ENCODE assay signal across 9 cellular contexts in genomic region chr14:61145903-61146411, GRCh38.
A peak's percentile ranks its signal among the peaks of the same experiment; 100 is the strongest.
DNase-seq lines count a peak whose midpoint lies in the region; ATAC-seq and TF ChIP-seq lines count a peak whose summit lies in the region.
"Had no signal": no experiment of that assay in that cellular context is flagged by ENCODE, and none has a peak within 500 bp of the region (broad histone marks: within the 10 kb centered on the region; RNA-seq: fewer than 3 reads in every experiment).

No MANE protein-coding gene starts in this region.

- POLR2A ChIA-PET in HEK293T (lab: Yijun Ruan, JAX), result no interaction called here

- H3K4me1 ChIP-seq in SJCRH30, result peaks cover 54% of the 10 kb centered on the region
- peaks cover 35 to 63% (median 41%) of the 10 kb centered on the region in 3 donors for H3K4me1 ChIP-seq in skeletal muscle tissue (ENCODE audit: control insufficient read depth in 3 of 3, insufficient read depth in 3 of 3, low read length in 3 of 3)
- H3K4me1 ChIP-seq in endodermal cell (ENCODE audit: control insufficient read depth, insufficient read depth, low read length), result no peaks in the 10 kb centered on the region

- peak; percentile 76 for DNase-seq in HCEC 1CT
- peak; percentile 56 to 67 for DNase-seq in SJCRH30
- peak; percentile 40 for DNase-seq in fibroblast of villous mesenchyme (ENCODE audit: low read depth)
- DNase-seq in endodermal cell, result no peak
- no peak for DNase-seq in HEK293T (ENCODE audit: extremely low spot score)
- no peak for DNase-seq in UCSD-AML1 (lab: John Stamatoyannopoulos, UW; ENCODE audit: unreplicated experiment)
- DNase-seq: stimulated activated naive CD8-positive, alpha-beta T cell treated with anti-CD3 and anti-CD28 coated beads, Interleukin-15, amount 100 ng/mL, for 72 hours had no signal

- H3K9me3 Mint-ChIP-seq in endodermal cell, result peaks cover 45% of the 10 kb centered on the region

- H3K27me3 ChIP-seq in SJCRH30 (no peaks in the 10 kb centered on the region), skeletal muscle tissue (ENCODE audit: control insufficient read depth in 3 of 3, insufficient read depth in 3 of 3, low read length in 3 of 3) (no peaks in the 10 kb centered on the region), endodermal cell (ENCODE audit: control insufficient read depth, insufficient read depth, low read length, poor library complexity, severe bottlenecking) (no peaks in the 10 kb centered on the region)

- no peaks in the 10 kb centered on the region for H3K27me3 Mint-ChIP-seq in endodermal cell (ENCODE audit: insufficient read depth)

- CTCF ChIA-PET in HEK293T (lab: Yijun Ruan, JAX), result interaction anchor here (1.1 kb wide), 1 partner anchor 13 kb away, joined by 3 read pairs; no protein-coding TSS in a partner anchor

- peak overlapping the region; percentile 100 for H3K27ac ChIP-seq in SJCRH30
- peak overlapping the region; percentile 95 for H3K27ac ChIP-seq in skeletal muscle tissue (ENCODE audit: low read depth, low read length)
- no peak overlapping the region for H3K27ac ChIP-seq in endodermal cell (ENCODE audit: low read depth, low read length)

- TF ChIP-seq CTCF in fibroblast of villous mesenchyme (IDR thresholded peaks at IDR 0.05; ENCODE audit: insufficient read depth, low read depth, low read length) (no peak), endodermal cell (conservative IDR thresholded peaks at IDR 0.05) (no peak)

- no peaks in the 10 kb centered on the region for H3K4me1 Mint-ChIP-seq in endodermal cell
- H3K4me1 Mint-ChIP-seq: stimulated activated naive CD8-positive, alpha-beta T cell treated with anti-CD3 and anti-CD28 coated beads, Interleukin-15, amount 100 ng/mL, for 72 hours had no signal

- no peaks in the 10 kb centered on the region for H3K36me3 ChIP-seq in SJCRH30
- H3K36me3 ChIP-seq in skeletal muscle tissue (ENCODE audit: control insufficient read depth in 3 of 3, insufficient read depth in 3 of 3, low read length in 3 of 3), result no peaks in the 10 kb centered on the region
- H3K36me3 ChIP-seq in endodermal cell (ENCODE audit: control insufficient read depth, insufficient read depth, low read length), result no peaks in the 10 kb centered on the region

- ATAC-seq in HG02973 (IDR thresholded peaks at IDR 0.05; ENCODE audit: unreplicated experiment), result no peak
- ATAC-seq: stimulated activated naive CD8-positive, alpha-beta T cell treated with anti-CD3 and anti-CD28 coated beads, Interleukin-15, amount 100 ng/mL, for 72 hours had no signal

- H3K9me3 ChIP-seq in SJCRH30 (replicated peaks), result peaks cover 11% of the 10 kb centered on the region
- H3K9me3 ChIP-seq in skeletal muscle tissue (ENCODE audit: control insufficient read depth in 3 of 3, low read length in 3 of 3), result no peaks in the 10 kb centered on the region
- H3K9me3 ChIP-seq in endodermal cell (ENCODE audit: control insufficient read depth, low read length), result peaks cover 40% of the 10 kb centered on the region

- H3K9ac ChIP-seq in skeletal muscle tissue (ENCODE audit: low read depth in 1 of 3, low read length in 3 of 3) (peak overlapping the region; percentile 39 to 77 (median 71)), endodermal cell (ENCODE audit: extremely low read depth, low read length, poor library complexity, severe bottlenecking) (no peak overlapping the region)

- no peak overlapping the region for H3K4me3 Mint-ChIP-seq in endodermal cell
- H3K4me3 Mint-ChIP-seq: stimulated activated naive CD8-positive, alpha-beta T cell treated with anti-CD3 and anti-CD28 coated beads, Interleukin-15, amount 100 ng/mL, for 72 hours had no signal

- WGBS in endodermal cell (ENCODE audit: insufficient coverage in 1 of 2, insufficient read length in 1 of 2), 2 experiments, result 75 to 76% methylated on average over 5 to 6 of the region's 6 CpGs

- H3K27ac Mint-ChIP-seq in endodermal cell, result no peak overlapping the region
- H3K27ac Mint-ChIP-seq: stimulated activated naive CD8-positive, alpha-beta T cell treated with anti-CD3 and anti-CD28 coated beads, Interleukin-15, amount 100 ng/mL, for 72 hours had no signal

- peaks cover 11% of the 10 kb centered on the region for H3K36me3 Mint-ChIP-seq in endodermal cell (ENCODE audit: low read depth)

- no peak overlapping the region for H3K4me3 ChIP-seq in SJCRH30
- H3K4me3 ChIP-seq in fibroblast of villous mesenchyme (ENCODE audit: low read depth, low read length), result no peak overlapping the region
- peak overlapping the region in 2 of 3 donors; percentile 24 to 35 for H3K4me3 ChIP-seq in skeletal muscle tissue (ENCODE audit: low read length in 3 of 3)
- no peak overlapping the region for H3K4me3 ChIP-seq in endodermal cell (ENCODE audit: low read length)

TF ChIP-seq in HEK293T, 16 proteins besides CTCF, POLR2A, EP300 and RAD21:
- TF ChIP-seq SP1 (IDR thresholded peaks at IDR 0.05) (no peak), L3MBTL2 (conservative IDR thresholded peaks at IDR 0.05) (no peak), CTBP1 (IDR thresholded peaks at IDR 0.05; ENCODE audit: borderline replicate concordance) (no peak), ARNT (IDR thresholded peaks at IDR 0.05) (no peak), PKNOX1 (IDR thresholded peaks at IDR 0.05) (no peak; the same call in 1 of the 2 replicates), FOXM1 (IDR thresholded peaks at IDR 0.05; ENCODE audit: borderline replicate concordance) (no peak), FOXA1 (IDR thresholded peaks at IDR 0.05) (no peak), ZNF384 (IDR thresholded peaks at IDR 0.05) (no peak), HDGF (IDR thresholded peaks at IDR 0.05; ENCODE audit: borderline replicate concordance) (no peak), LEF1 (IDR thresholded peaks at IDR 0.05; ENCODE audit: borderline replicate concordance) (no peak), SUZ12 (IDR thresholded peaks at IDR 0.05) (no peak), TARDBP (IDR thresholded peaks at IDR 0.05) (no peak), FOXK2 (IDR thresholded peaks at IDR 0.05) (no peak), BHLHE40 (IDR thresholded peaks at IDR 0.05; ENCODE audit: borderline replicate concordance) (no peak), ELF4 (IDR thresholded peaks at IDR 0.05) (no peak), NFRKB (IDR thresholded peaks at IDR 0.05) (no peak)

Comparison
In these comparisons a context has a peak if more than half of its experiments do, and no peak if none do; other contexts are left out.
1. DNase-seq: peak in HCEC 1CT (single experiment), SJCRH30 (2 of 2) and fibroblast of villous mesenchyme (single experiment); none in endodermal cell (single experiment), HEK293T (single experiment) and UCSD-AML1 (single experiment).
2. H3K4me3 ChIP-seq: peak in skeletal muscle tissue (2 of 3); none in SJCRH30 (single experiment), fibroblast of villous mesenchyme (single experiment) and endodermal cell (single experiment).